In genomic region chr12:65923228-65923627, GRCh38 we compare ENCODE assay signal across 12 cellular contexts.
DNase-seq lines count a peak whose midpoint lies in the region; ATAC-seq and TF ChIP-seq lines count a peak whose summit lies in the region.
"Had no signal": no experiment of that assay in that cellular context is flagged by ENCODE, and none has a peak within 500 bp of the region (broad histone marks: within the 10 kb centered on the region; RNA-seq: fewer than 3 reads in every experiment).

No MANE protein-coding gene starts in this region.

- no peaks in the 10 kb centered on the region for H3K9me3 Mint-ChIP-seq in natural killer cell
- H3K9me3 Mint-ChIP-seq in natural killer cell treated with Interleukin-12 subunit alpha and Interleukin-12 subunit beta and Interleukin-15 and Interleukin-18, amount 100 ng/mL, for 72 hours, result no peaks in the 10 kb centered on the region

- TF ChIP-seq CTCF in natural killer cell (IDR thresholded peaks at IDR 0.05), result no peak

- ATAC-seq in natural killer cell (no peak), HG03342 (IDR thresholded peaks at IDR 0.05; ENCODE audit: unreplicated experiment) (peak; percentile 73), SK-N-SH treated with all-trans-retinoic acid at 6 μM for 48 hours (peak; percentile 8; the same call in 1 of the 3 replicates)
- ATAC-seq in natural killer cell treated with Interleukin-12 subunit alpha and Interleukin-12 subunit beta and Interleukin-15 and Interleukin-18, amount 100 ng/mL, for 72 hours, result no peak
- ATAC-seq: sciatic nerve had no signal

- peaks cover 7 to 8% of the 10 kb centered on the region in 2 donors for H3K27me3 Mint-ChIP-seq in natural killer cell (ENCODE audit: low read depth in 2 of 2)
- H3K27me3 Mint-ChIP-seq in natural killer cell treated with Interleukin-12 subunit alpha and Interleukin-12 subunit beta and Interleukin-15 and Interleukin-18, amount 100 ng/mL, for 72 hours, result peaks cover 5 to 8% of the 10 kb centered on the region in 2 donors

- in situ Hi-C loops in HAP-1 (cut with MboI; ENCODE audit: low sequenced_read_pairs), result no loop called here

- H3K36me3 ChIP-seq in HAP-1 (replicated peaks), result no peaks in the 10 kb centered on the region

- no peak overlapping the region for H3K4me3 ChIP-seq in HAP-1
- H3K4me3 ChIP-seq: PC-9 had no signal

- peak overlapping the region; percentile 49 for H3K4me3 Mint-ChIP-seq in natural killer cell
- no peak overlapping the region for H3K4me3 Mint-ChIP-seq in natural killer cell treated with Interleukin-12 subunit alpha and Interleukin-12 subunit beta and Interleukin-15 and Interleukin-18, amount 100 ng/mL, for 72 hours

- H3K4me1 ChIP-seq in HAP-1, result peaks cover 12% of the 10 kb centered on the region

- intact Hi-C loops in natural killer cell (cut with micrococcal nuclease), result loop anchor here (10.0 kb wide), 1 partner anchor 98 kb away; the partner anchor contains the start of gene HMGA2

- DNase-seq in natural killer cell, result no peak
- no peak for DNase-seq in natural killer cell treated with Interleukin-12 subunit alpha and Interleukin-12 subunit beta and Interleukin-15 and Interleukin-18, amount 100 ng/mL, for 72 hours (ENCODE audit: low spot score)
- DNase-seq in amniotic stem cell (lab: John Stamatoyannopoulos, UW), result no peak
- DNase-seq in kidney glomerular epithelial cell (lab: John Stamatoyannopoulos, UW), result no peak
- DNase-seq in NCI-H446 treated with DMSO at 0.1 percent for 48 hours (lab: John Stamatoyannopoulos, UW), result no peak
- no peak for DNase-seq in HAP-1 (ENCODE audit: low spot score in 2 of 2)
- DNase-seq: activated CD4-positive, alpha-beta T cell treated with anti-CD3 and anti-CD28 coated beads for 1 hour; PC-9; stimulated activated naive CD4-positive, alpha-beta T cell treated with Interleukin-2 at 50 U/mL for 16 hours had no signal

- H3K27me3 ChIP-seq in HAP-1 (ENCODE audit: low read depth), result no peaks in the 10 kb centered on the region

- H3K4me1 Mint-ChIP-seq in natural killer cell, result peaks cover 67 to 71% of the 10 kb centered on the region in 2 donors
- H3K4me1 Mint-ChIP-seq in natural killer cell treated with Interleukin-12 subunit alpha and Interleukin-12 subunit beta and Interleukin-15 and Interleukin-18, amount 100 ng/mL, for 72 hours (ENCODE audit: low read depth in 2 of 2), result peaks cover 53 to 54% of the 10 kb centered on the region in 2 donors

- H3K36me3 Mint-ChIP-seq in natural killer cell, result no peaks in the 10 kb centered on the region
- no peaks in the 10 kb centered on the region for H3K36me3 Mint-ChIP-seq in natural killer cell treated with Interleukin-12 subunit alpha and Interleukin-12 subunit beta and Interleukin-15 and Interleukin-18, amount 100 ng/mL, for 72 hours

- no peaks in the 10 kb centered on the region for H3K9me3 ChIP-seq in HAP-1

- no peak overlapping the region for H3K27ac Mint-ChIP-seq in natural killer cell
- H3K27ac Mint-ChIP-seq in natural killer cell treated with Interleukin-12 subunit alpha and Interleukin-12 subunit beta and Interleukin-15 and Interleukin-18, amount 100 ng/mL, for 72 hours, result peak overlapping the region in 1 of 2 donors; percentile 51

TF ChIP-seq in SK-N-SH treated with all-trans-retinoic acid at 6 μM for 48 hours, 23 proteins besides CTCF, POLR2A, EP300 and RAD21:
- no peak for TF ChIP-seq ISL1 (CRISPR knock-in tag; IDR thresholded peaks at IDR 0.05)
- TF ChIP-seq TCF4 (CRISPR knock-in tag; IDR thresholded peaks at IDR 0.05; ENCODE audit: borderline replicate concordance), result no peak
- TF ChIP-seq RARB (CRISPR knock-in tag; IDR thresholded peaks at IDR 0.05), result no peak
- TF ChIP-seq ARNTL (CRISPR knock-in tag; IDR thresholded peaks at IDR 0.05; ENCODE audit: borderline replicate concordance, low read depth), result no peak
- no peak for TF ChIP-seq ZNF8 (CRISPR knock-in tag; IDR thresholded peaks at IDR 0.05)
- TF ChIP-seq ZNF565 (CRISPR knock-in tag; conservative IDR thresholded peaks at IDR 0.05; ENCODE audit: low read depth), result no peak

Comparison
In these comparisons a context has a peak if more than half of its experiments do, and no peak if none do; other contexts are left out.
1. ATAC-seq: peak in HG03342 (single experiment) and SK-N-SH treated with all-trans-retinoic acid at 6 μM for 48 hours (single experiment); none in natural killer cell (0 of 3) and natural killer cell treated with Interleukin-12 subunit alpha and Interleukin-12 subunit beta and Interleukin-15 and Interleukin-18, amount 100 ng/mL, for 72 hours (0 of 2).